Comparison of ENCODE assay signal across 26 cellular contexts in genomic region chr13:51412431-51412830, GRCh38.
"Had no signal": no experiment of that assay in that cellular context is flagged by ENCODE, and none has a peak within 500 bp of the region (broad histone marks: within the 10 kb centered on the region; RNA-seq: fewer than 3 reads in every experiment).

No MANE protein-coding gene starts in this region.

- DNase-seq: activated B cell treated with CpG ODN at 0.5 μM for 24 hours; activated CD4-positive, alpha-beta T cell treated with anti-CD3 and anti-CD28 coated beads for 36 hours; activated CD4-positive, alpha-beta T cell treated with anti-CD3 and anti-CD28 coated beads, Interleukin-2, amount 50 U/mL, for 4 hours; activated CD8-positive, alpha-beta memory T cell treated with anti-CD3 and anti-CD28 coated beads, Interleukin-2, amount 50 U/mL, for 48 hours; activated naive CD4-positive, alpha-beta T cell; activated T-cell treated with anti-CD3 and anti-CD28 coated beads, Interleukin-2, amount 50 U/mL, for 4 hours; adrenal gland; central memory CD4-positive, alpha-beta T cell; dorsolateral prefrontal cortex; effector memory CD8-positive, alpha-beta T cell; esophagus squamous epithelium; gastrocnemius medialis; hippocampal formation; kidney glomerular epithelial cell; left ventricle myocardium superior; mucosa of descending colon; stimulated activated CD4-positive, alpha-beta T cell treated with anti-CD3 and anti-CD28 coated beads, Interleukin-2, amount 100 ng/mL, for 48 hours; stimulated activated CD8-positive, alpha-beta memory T cell treated with anti-CD3 and anti-CD28 coated beads, Interleukin-4, amount 100 ng/mL, for 48 hours; stimulated activated naive B cell treated with anti-CD40 and anti-IgM and Interleukin-4, amounts not matched to agents 10 μg/mL and 1 μg/mL and 100 μg/mL, for 72 hours; T-helper 1 cell had no signal

- H3K4me3 ChIP-seq: adrenal gland, dorsolateral prefrontal cortex, esophagus squamous epithelium, gastrocnemius medialis, mucosa of descending colon, neural progenitor cell, thoracic aorta had no signal

- H3K9me3 ChIP-seq: adrenal gland, gastrocnemius medialis, mucosa of descending colon, thoracic aorta had no signal

- H3K27ac Mint-ChIP-seq: activated B cell treated with CpG ODN at 0.5 μM for 24 hours; activated CD4-positive, alpha-beta T cell treated with anti-CD3 and anti-CD28 coated beads for 36 hours; activated naive CD8-positive, alpha-beta T cell; activated T-helper 2 cell treated with anti-CD3 and anti-CD28 coated beads, Interferon-gamma antibody, Interleukin-2, Interleukin-4, amounts not matched to agents 10 μg/mL and 5 μg/mL and 100 μg/mL, durations not matched to agents 14 hours and 24 hours and 36 hours; neural progenitor cell; progenitor cell of endocrine pancreas; type B pancreatic cell had no signal

- H3K9ac ChIP-seq: neural progenitor cell had no signal

- H3K9me3 Mint-ChIP-seq: effector memory CD8-positive, alpha-beta T cell; type B pancreatic cell had no signal

- H3K4me1 ChIP-seq: neural progenitor cell had no signal

- H3K27ac ChIP-seq: adrenal gland, esophagus squamous epithelium, gastrocnemius medialis, neural progenitor cell, thoracic aorta had no signal

- H3K4me1 Mint-ChIP-seq: neural progenitor cell had no signal

- H3K27me3 Mint-ChIP-seq: activated B cell treated with CpG ODN at 0.5 μM for 24 hours; activated CD4-positive, alpha-beta T cell treated with anti-CD3 and anti-CD28 coated beads for 36 hours; activated naive CD8-positive, alpha-beta T cell; effector memory CD8-positive, alpha-beta T cell; progenitor cell of endocrine pancreas; stimulated activated naive B cell treated with anti-CD40 and anti-IgM and Interleukin-4, amounts not matched to agents 10 μg/mL and 1 μg/mL and 100 μg/mL, for 72 hours; type B pancreatic cell had no signal

- ATAC-seq: activated CD4-positive, alpha-beta T cell treated with anti-CD3 and anti-CD28 coated beads for 36 hours; activated T-cell treated with anti-CD3 and anti-CD28 coated beads, Interleukin-2, amount 50 U/mL, for 4 hours; effector memory CD8-positive, alpha-beta T cell; gastrocnemius medialis; left ventricle myocardium superior; mucosa of descending colon; stimulated activated naive B cell treated with anti-CD40 and anti-IgM and Interleukin-4, amounts not matched to agents 10 μg/mL and 1 μg/mL and 100 μg/mL, for 72 hours had no signal

- H3K27me3 ChIP-seq: adrenal gland, dorsolateral prefrontal cortex, esophagus squamous epithelium, gastrocnemius medialis, neural progenitor cell had no signal

- H3K4me3 Mint-ChIP-seq: activated B cell treated with CpG ODN at 0.5 μM for 24 hours; activated CD4-positive, alpha-beta T cell treated with anti-CD3 and anti-CD28 coated beads for 36 hours; activated naive CD8-positive, alpha-beta T cell; activated T-cell treated with anti-CD3 and anti-CD28 coated beads, Interleukin-2, amount 50 U/mL, for 4 hours; effector memory CD8-positive, alpha-beta T cell; neural progenitor cell; stimulated activated naive B cell treated with anti-CD40 and anti-IgM and Interleukin-4, amounts not matched to agents 10 μg/mL and 1 μg/mL and 100 μg/mL, for 72 hours; type B pancreatic cell had no signal

- H3K4me2 ChIP-seq: neural progenitor cell had no signal

- H3K36me3 ChIP-seq: adrenal gland, gastrocnemius medialis, thoracic aorta had no signal

- H2AFZ ChIP-seq: neural progenitor cell had no signal
